In the genomic region with DNA sequence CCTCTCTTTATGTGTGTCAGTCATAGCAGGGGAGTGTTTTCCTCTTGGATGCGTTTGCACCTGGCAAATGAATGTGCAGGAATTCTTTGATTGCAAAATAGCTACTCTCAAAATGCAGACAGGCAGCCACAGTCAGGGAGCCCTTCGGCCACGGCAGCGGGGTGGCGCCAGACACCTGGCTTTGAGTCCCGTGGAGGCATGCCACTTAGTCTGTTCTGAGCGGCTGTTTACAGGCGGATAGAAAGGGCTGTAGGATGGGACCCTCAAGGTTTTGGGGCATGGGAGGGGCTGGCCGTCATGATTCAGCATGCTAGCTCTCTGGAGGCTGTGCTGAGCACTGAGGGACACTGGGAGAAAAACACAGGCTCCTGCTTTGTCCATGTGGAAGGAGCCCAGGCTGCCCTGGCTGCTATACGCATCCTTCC, we compare ENCODE assay signal across 1 cellular context.
TF ChIP-seq lines count a peak whose summit lies in the region.

No MANE protein-coding gene starts in this region.

TF ChIP-seq in HepG2, 621 proteins besides CTCF, POLR2A, EP300 and RAD21 (continued from another document):
- TF ChIP-seq, protein P1, sequence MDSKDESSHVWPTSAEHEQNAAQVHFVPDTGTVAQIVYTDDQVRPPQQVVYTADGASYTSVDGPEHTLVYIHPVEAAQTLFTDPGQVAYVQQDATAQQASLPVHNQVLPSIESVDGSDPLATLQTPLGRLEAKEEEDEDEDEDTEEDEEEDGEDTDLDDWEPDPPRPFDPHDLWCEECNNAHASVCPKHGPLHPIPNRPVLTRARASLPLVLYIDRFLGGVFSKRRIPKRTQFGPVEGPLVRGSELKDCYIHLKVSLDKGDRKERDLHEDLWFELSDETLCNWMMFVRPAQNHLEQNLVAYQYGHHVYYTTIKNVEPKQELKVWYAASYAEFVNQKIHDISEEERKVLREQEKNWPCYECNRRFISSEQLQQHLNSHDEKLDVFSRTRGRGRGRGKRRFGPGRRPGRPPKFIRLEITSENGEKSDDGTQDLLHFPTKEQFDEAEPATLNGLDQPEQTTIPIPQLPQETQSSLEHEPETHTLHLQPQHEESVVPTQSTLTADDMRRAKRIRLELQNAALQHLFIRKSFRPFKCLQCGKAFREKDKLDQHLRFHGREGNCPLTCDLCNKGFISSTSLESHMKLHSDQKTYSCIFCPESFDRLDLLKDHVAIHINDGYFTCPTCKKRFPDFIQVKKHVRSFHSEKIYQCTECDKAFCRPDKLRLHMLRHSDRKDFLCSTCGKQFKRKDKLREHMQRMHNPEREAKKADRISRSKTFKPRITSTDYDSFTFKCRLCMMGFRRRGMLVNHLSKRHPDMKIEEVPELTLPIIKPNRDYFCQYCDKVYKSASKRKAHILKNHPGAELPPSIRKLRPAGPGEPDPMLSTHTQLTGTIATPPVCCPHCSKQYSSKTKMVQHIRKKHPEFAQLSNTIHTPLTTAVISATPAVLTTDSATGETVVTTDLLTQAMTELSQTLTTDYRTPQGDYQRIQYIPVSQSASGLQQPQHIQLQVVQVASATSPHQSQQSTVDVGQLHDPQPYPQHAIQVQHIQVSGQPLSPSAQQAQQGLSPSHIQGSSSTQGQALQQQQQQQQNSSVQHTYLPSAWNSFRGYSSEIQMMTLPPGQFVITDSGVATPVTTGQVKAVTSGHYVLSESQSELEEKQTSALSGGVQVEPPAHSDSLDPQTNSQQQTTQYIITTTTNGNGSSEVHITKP (CRISPR knock-in tag; IDR thresholded peaks at IDR 0.05; ENCODE audit: low read depth) = no peak
- TF ChIP-seq FOSL2 (CRISPR knock-in tag; IDR thresholded peaks at IDR 0.05) (peak; percentile 42), NR2F2 (IDR thresholded peaks at IDR 0.05; ENCODE audit: borderline replicate concordance, low read depth) (no peak), SRSF4 (IDR thresholded peaks at IDR 0.05; ENCODE audit: low read depth, low read length, poor library complexity, severe bottlenecking) (no peak), NRL (CRISPR knock-in tag; IDR thresholded peaks at IDR 0.05; ENCODE audit: borderline replicate concordance) (no peak), NFE2 (CRISPR knock-in tag; IDR thresholded peaks at IDR 0.05) (no peak), MIER2 (CRISPR knock-in tag; IDR thresholded peaks at IDR 0.05) (peak; percentile 39; the same call in 1 of the 2 replicates), HNRNPL (IDR thresholded peaks at IDR 0.05; ENCODE audit: low read depth, low read length) (no peak), ZFX (CRISPR knock-in tag; IDR thresholded peaks at IDR 0.05; ENCODE audit: low read depth) (no peak), PHF21A (CRISPR knock-in tag; IDR thresholded peaks at IDR 0.05) (no peak), ZNF260 (CRISPR knock-in tag; IDR thresholded peaks at IDR 0.05; ENCODE audit: borderline replicate concordance, low read depth) (no peak), IRF2 (CRISPR knock-in tag; IDR thresholded peaks at IDR 0.05) (peak; percentile 67), ZNF878 (CRISPR knock-in tag; IDR thresholded peaks at IDR 0.05) (no peak)
- TF ChIP-seq, protein P2, sequence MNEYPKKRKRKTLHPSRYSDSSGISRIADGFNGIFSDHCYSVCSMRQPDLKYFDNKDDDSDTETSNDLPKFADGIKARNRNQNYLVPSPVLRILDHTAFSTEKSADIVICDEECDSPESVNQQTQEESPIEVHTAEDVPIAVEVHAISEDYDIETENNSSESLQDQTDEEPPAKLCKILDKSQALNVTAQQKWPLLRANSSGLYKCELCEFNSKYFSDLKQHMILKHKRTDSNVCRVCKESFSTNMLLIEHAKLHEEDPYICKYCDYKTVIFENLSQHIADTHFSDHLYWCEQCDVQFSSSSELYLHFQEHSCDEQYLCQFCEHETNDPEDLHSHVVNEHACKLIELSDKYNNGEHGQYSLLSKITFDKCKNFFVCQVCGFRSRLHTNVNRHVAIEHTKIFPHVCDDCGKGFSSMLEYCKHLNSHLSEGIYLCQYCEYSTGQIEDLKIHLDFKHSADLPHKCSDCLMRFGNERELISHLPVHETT (CRISPR knock-in tag; conservative IDR thresholded peaks at IDR 0.05) = no peak
- TF ChIP-seq, protein P3, sequence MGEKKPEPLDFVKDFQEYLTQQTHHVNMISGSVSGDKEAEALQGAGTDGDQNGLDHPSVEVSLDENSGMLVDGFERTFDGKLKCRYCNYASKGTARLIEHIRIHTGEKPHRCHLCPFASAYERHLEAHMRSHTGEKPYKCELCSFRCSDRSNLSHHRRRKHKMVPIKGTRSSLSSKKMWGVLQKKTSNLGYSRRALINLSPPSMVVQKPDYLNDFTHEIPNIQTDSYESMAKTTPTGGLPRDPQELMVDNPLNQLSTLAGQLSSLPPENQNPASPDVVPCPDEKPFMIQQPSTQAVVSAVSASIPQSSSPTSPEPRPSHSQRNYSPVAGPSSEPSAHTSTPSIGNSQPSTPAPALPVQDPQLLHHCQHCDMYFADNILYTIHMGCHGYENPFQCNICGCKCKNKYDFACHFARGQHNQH (CRISPR knock-in tag; IDR thresholded peaks at IDR 0.05) = peak; percentile 42; the same call in 1 of the 2 replicates
- TF ChIP-seq, protein P4, sequence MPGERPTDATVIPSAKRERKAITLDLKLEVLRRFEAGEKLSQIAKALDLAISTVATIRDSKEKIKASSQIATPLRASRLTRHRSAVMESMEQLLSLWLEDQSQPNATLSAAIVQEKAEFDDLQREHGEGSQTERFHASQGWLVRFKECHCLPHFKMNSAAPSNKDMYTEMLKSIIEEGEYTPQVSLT (CRISPR knock-in tag; IDR thresholded peaks at IDR 0.05; ENCODE audit: borderline replicate concordance, low read depth) = no peak
- TF ChIP-seq, protein P5, sequence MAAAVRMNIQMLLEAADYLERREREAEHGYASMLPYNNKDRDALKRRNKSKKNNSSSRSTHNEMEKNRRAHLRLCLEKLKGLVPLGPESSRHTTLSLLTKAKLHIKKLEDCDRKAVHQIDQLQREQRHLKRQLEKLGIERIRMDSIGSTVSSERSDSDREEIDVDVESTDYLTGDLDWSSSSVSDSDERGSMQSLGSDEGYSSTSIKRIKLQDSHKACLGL (CRISPR knock-in tag; IDR thresholded peaks at IDR 0.05) = no peak
- TF ChIP-seq, protein P6, sequence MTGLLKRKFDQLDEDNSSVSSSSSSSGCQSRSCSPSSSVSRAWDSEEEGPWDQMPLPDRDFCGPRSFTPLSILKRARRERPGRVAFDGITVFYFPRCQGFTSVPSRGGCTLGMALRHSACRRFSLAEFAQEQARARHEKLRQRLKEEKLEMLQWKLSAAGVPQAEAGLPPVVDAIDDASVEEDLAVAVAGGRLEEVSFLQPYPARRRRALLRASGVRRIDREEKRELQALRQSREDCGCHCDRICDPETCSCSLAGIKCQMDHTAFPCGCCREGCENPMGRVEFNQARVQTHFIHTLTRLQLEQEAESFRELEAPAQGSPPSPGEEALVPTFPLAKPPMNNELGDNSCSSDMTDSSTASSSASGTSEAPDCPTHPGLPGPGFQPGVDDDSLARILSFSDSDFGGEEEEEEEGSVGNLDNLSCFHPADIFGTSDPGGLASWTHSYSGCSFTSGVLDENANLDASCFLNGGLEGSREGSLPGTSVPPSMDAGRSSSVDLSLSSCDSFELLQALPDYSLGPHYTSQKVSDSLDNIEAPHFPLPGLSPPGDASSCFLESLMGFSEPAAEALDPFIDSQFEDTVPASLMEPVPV (CRISPR knock-in tag; IDR thresholded peaks at IDR 0.05) = 0 out of 2 replicates have a peak, but pooled peaks have one; percentile 36
- TF ChIP-seq, protein P7, sequence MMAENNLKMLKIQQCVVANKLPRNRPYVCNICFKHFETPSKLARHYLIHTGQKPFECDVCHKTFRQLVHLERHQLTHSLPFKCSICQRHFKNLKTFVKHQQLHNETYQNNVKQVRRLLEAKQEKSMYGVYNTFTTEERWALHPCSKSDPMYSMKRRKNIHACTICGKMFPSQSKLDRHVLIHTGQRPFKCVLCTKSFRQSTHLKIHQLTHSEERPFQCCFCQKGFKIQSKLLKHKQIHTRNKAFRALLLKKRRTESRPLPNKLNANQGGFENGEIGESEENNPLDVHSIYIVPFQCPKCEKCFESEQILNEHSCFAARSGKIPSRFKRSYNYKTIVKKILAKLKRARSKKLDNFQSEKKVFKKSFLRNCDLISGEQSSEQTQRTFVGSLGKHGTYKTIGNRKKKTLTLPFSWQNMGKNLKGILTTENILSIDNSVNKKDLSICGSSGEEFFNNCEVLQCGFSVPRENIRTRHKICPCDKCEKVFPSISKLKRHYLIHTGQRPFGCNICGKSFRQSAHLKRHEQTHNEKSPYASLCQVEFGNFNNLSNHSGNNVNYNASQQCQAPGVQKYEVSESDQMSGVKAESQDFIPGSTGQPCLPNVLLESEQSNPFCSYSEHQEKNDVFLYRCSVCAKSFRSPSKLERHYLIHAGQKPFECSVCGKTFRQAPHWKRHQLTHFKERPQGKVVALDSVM (CRISPR knock-in tag; IDR thresholded peaks at IDR 0.05) = no peak
